In the genomic region with DNA sequence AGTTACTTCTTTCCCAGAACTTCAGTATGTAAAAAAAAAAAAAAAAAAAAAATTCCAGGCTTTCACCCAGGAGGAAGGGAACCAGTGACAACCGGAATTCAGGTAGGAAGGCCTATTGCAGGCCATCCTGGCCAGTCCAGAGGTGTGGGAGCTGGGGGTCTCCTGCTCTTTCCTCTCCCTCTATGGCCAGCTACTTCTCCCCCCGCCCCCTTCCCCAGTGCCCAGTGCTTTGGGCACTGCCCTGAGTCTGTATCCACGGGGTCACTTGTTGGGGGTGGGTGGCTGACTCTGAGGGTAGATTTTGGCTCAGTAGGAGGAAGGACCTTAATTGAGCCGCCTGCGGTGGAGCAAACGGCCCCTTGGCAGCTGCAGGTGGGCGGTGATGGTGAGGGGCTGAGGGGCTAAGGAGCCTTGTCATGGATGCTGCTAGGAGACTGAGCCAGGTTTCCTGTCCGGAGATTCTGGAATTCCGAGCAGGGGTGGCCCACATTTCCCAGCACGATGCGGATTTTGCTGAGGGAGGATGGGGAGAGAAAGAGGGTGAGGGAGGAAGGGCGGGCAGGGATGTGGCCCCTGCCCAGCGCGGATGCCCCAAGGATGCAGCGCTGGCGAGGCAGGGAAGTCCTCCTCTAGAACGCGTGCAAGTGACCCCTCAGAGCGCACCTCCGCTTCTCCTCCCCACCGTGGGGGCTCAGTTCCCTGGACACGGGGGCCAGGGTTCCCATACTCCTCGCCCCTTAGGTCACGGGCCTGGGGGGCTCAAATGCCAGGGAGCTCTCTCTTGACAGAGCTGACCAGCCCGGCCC, we compare ENCODE assay signal across 8 cellular contexts. TPM values are rescaled to one million over a fixed set of nuclear protein-coding genes. Genes with fewer than 3 reads are reported as not detected.
DNase-seq lines count a peak whose midpoint lies in the region; FAIRE-seq and TF ChIP-seq lines count a peak whose summit lies in the region.

No MANE protein-coding gene starts in this region.

- peak overlapping the region; percentile 91 for H3K9ac ChIP-seq in SK-N-SH
- peak overlapping the region; percentile 61 for H3K9ac ChIP-seq in parathyroid adenoma

- CTCF ChIA-PET in SK-N-SH (lab: Yijun Ruan, JAX), result interaction anchor here (1.0 to 1.5 kb wide), 3 partner anchors 9 to 13 kb away, joined by 4 to 7 read pairs (median 5); no protein-coding TSS in a partner anchor

- H3K36me3 ChIP-seq in SK-N-SH (replicated peaks in 1 of 2; ENCODE audit: control insufficient read depth in 1 of 2, insufficient read depth in 2 of 2, low read length in 1 of 2) (peaks cover 0 to 11% of the 10 kb centered on the region in 2 experiments), parathyroid adenoma (ENCODE audit: control insufficient read depth, insufficient read depth, low read length) (no peaks in the 10 kb centered on the region)

- H2AFZ ChIP-seq in SK-N-SH (ENCODE audit: low read depth), result peak overlapping the region; percentile 74; the same call in 1 of the 2 replicates
- H2AFZ ChIP-seq in parathyroid adenoma, result peak overlapping the region; percentile 79

- no peaks in the 10 kb centered on the region for H3K9me2 ChIP-seq in SK-N-SH

- H3K9me3 ChIP-seq in SK-N-SH (peaks cover 13% of the 10 kb centered on the region), parathyroid adenoma (ENCODE audit: control insufficient read depth, low read length) (no peaks in the 10 kb centered on the region)

- H3K27me3 ChIP-seq in SK-N-SH (ENCODE audit: insufficient read depth) (no peaks in the 10 kb centered on the region), parathyroid adenoma (ENCODE audit: control insufficient read depth, insufficient read depth, low read length) (no peaks in the 10 kb centered on the region)

- H3K27ac ChIP-seq in SK-N-SH (ENCODE audit: low read depth in 2 of 2, low read length in 1 of 2), result peak overlapping the region; percentile 53 to 79; a peak in 2 of 4 replicates
- H3K27ac ChIP-seq in parathyroid adenoma, result peak overlapping the region; percentile 80

- no peak for TF ChIP-seq EP300 in SK-N-SH (IDR thresholded peaks at IDR 0.05; ENCODE audit: borderline replicate concordance in 1 of 2, low read depth in 1 of 2, low read length in 1 of 2)

- H4K20me1 ChIP-seq in SK-N-SH (ENCODE audit: insufficient read depth), result no peaks in the 10 kb centered on the region; the same call in 1 of the 2 replicates

- 52% methylated on average over 19 of the region's 25 CpGs for WGBS in SK-N-SH (ENCODE audit: low lambda C conversion rate)

- H3K4me2 ChIP-seq in SK-N-SH (peak overlapping the region; percentile 96), parathyroid adenoma (ENCODE audit: low read length) (peak overlapping the region; percentile 93)

- H3K79me2 ChIP-seq in SK-N-SH (ENCODE audit: insufficient read depth) (peaks cover 44% of the 10 kb centered on the region), parathyroid adenoma (peaks cover 10% of the 10 kb centered on the region)

- TF ChIP-seq RAD21 in SK-N-SH (IDR thresholded peaks at IDR 0.05; ENCODE audit: low read length), result no peak

- POLR2A ChIA-PET in SK-N-SH (lab: Yijun Ruan, JAX), result interaction anchor here (1.3 kb wide), 2 partner anchors 9 to 124 kb away, joined by 3 to 9 read pairs; no protein-coding TSS in a partner anchor

- H3K4me1 ChIP-seq in SK-N-SH (ENCODE audit: control insufficient read depth in 1 of 2, insufficient read depth in 2 of 2, low read depth in 1 of 2, low read length in 1 of 2) (peaks cover 0 to 18% of the 10 kb centered on the region in 2 experiments; a peak in 3 of 4 replicates), parathyroid adenoma (no peaks in the 10 kb centered on the region)

- FAIRE-seq in GM12892 (lab: Jason Lieb, UNC), result no peak
- FAIRE-seq in H54 (lab: Jason Lieb, UNC), result no peak

- no peaks in the 10 kb centered on the region for H3F3A ChIP-seq in SK-N-SH (replicated peaks; ENCODE audit: insufficient read depth)

- DNase-seq in EH (ENCODE audit: low read depth) (peak; percentile 23), SK-N-SH (peak; percentile 52), fibroblast of the aortic adventitia (ENCODE audit: low read depth) (no peak), GM12892 (ENCODE audit: insufficient read length) (no peak), A172 (ENCODE audit: low spot score) (no peak), NCI-H774 (lab: John Stamatoyannopoulos, UW) (no peak), H54 (ENCODE audit: insufficient read length, low spot score) (no peak)

- TF ChIP-seq POLR2A in GM12892 (IDR thresholded peaks at IDR 0.05; ENCODE audit: low read depth, low read length) (no peak), H54 (IDR thresholded peaks at IDR 0.05; ENCODE audit: low read depth, low read length) (no peak)

- H3K4me3 ChIP-seq in SK-N-SH (ENCODE audit: low read depth in 2 of 2, low read length in 1 of 2), result peak overlapping the region; percentile 71 to 87
- H3K4me3 ChIP-seq in fibroblast of the aortic adventitia (ENCODE audit: low read depth, low read length), result peak overlapping the region; percentile 75
- peak overlapping the region; percentile 86 for H3K4me3 ChIP-seq in parathyroid adenoma (ENCODE audit: low read depth, low read length)

- TF ChIP-seq CTCF in SK-N-SH (IDR thresholded peaks at IDR 0.05) (no peak), fibroblast of the aortic adventitia (IDR thresholded peaks at IDR 0.05; ENCODE audit: insufficient read depth, low read length) (no peak), parathyroid adenoma (IDR thresholded peaks at IDR 0.05) (no peak)

TF ChIP-seq in SK-N-SH, 30 proteins besides CTCF, POLR2A, EP300 and RAD21:
- TF ChIP-seq, protein P1, sequence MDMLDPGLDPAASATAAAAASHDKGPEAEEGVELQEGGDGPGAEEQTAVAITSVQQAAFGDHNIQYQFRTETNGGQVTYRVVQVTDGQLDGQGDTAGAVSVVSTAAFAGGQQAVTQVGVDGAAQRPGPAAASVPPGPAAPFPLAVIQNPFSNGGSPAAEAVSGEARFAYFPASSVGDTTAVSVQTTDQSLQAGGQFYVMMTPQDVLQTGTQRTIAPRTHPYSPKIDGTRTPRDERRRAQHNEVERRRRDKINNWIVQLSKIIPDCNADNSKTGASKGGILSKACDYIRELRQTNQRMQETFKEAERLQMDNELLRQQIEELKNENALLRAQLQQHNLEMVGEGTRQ (IDR thresholded peaks at IDR 0.05; ENCODE audit: borderline replicate concordance, low read depth, low read length), result no peak
- no peak for TF ChIP-seq FOXJ3 (CRISPR knock-in tag; IDR thresholded peaks at IDR 0.05)
- TF ChIP-seq, protein P2, sequence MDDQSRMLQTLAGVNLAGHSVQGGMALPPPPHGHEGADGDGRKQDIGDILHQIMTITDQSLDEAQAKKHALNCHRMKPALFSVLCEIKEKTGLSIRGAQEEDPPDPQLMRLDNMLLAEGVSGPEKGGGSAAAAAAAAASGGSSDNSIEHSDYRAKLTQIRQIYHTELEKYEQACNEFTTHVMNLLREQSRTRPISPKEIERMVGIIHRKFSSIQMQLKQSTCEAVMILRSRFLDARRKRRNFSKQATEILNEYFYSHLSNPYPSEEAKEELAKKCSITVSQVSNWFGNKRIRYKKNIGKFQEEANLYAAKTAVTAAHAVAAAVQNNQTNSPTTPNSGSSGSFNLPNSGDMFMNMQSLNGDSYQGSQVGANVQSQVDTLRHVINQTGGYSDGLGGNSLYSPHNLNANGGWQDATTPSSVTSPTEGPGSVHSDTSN (IDR thresholded peaks at IDR 0.05), result no peak
- TF ChIP-seq SIN3A (IDR thresholded peaks at IDR 0.05; ENCODE audit: borderline replicate concordance, low read depth, low read length), result no peak; the same call in 1 of the 2 replicates
- TF ChIP-seq RCOR1 (IDR thresholded peaks at IDR 0.05; ENCODE audit: low read length), result no peak
- TF ChIP-seq NFIC (IDR thresholded peaks at IDR 0.05; ENCODE audit: borderline replicate concordance), result no peak
- TF ChIP-seq, protein P3, sequence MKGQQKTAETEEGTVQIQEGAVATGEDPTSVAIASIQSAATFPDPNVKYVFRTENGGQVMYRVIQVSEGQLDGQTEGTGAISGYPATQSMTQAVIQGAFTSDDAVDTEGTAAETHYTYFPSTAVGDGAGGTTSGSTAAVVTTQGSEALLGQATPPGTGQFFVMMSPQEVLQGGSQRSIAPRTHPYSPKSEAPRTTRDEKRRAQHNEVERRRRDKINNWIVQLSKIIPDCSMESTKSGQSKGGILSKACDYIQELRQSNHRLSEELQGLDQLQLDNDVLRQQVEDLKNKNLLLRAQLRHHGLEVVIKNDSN (IDR thresholded peaks at IDR 0.05; ENCODE audit: borderline replicate concordance, low read depth), result no peak
- TF ChIP-seq MXI1 (IDR thresholded peaks at IDR 0.05; ENCODE audit: low read depth, low read length), result no peak
- TF ChIP-seq TAF1 (IDR thresholded peaks at IDR 0.05; ENCODE audit: borderline replicate concordance, low read depth, low read length), result no peak
- TF ChIP-seq RFX5 (IDR thresholded peaks at IDR 0.05; ENCODE audit: low read length), result no peak
- no peak for TF ChIP-seq FOXM1 (IDR thresholded peaks at IDR 0.05; ENCODE audit: low read depth)
- TF ChIP-seq TEAD4 (IDR thresholded peaks at IDR 0.05; ENCODE audit: borderline replicate concordance, insufficient read depth), result no peak

RNA-seq across cellular contexts. Expression of a gene that starts 1.3 kb away (rescaled TPM):
- 7.7 and 11.2 TPM in 2 replicates for polyA plus RNA-seq in SK-N-SH (2012; rRNA removed)
- polyA plus RNA-seq in SK-N-SH (2012; cell fraction: cytosol; rRNA removed), result 8.1 and 10.4 TPM in 2 replicates
- polyA plus RNA-seq in SK-N-SH (2012; cell fraction: nucleus; rRNA removed), result 12.3 and 15.3 TPM in 2 replicates
- total RNA-seq in fibroblast of the aortic adventitia (ENCODE audit: low replicate concordance), result 4.7 and 14.2 TPM in 2 replicates
- polyA plus RNA-seq in GM12892 (2012; ENCODE audit: missing spikeins), result 7.4 TPM
- 17.5 and 22.2 TPM in 2 replicates for total RNA-seq in A172 (2014; rRNA removed; shearing (Covaris generic))

Comparison
In these comparisons a context has a peak if more than half of its experiments do, and no peak if none do; other contexts are left out.
1. DNase-seq: peak in EH (single experiment) and SK-N-SH (single experiment); none in fibroblast of the aortic adventitia (single experiment), GM12892 (single experiment), A172 (single experiment), NCI-H774 (single experiment) and H54 (single experiment).
2. Peak in every context shown above with its lines, with median percentiles within 50 percentile points of each other: H3K4me3 ChIP-seq.